In the genomic region with DNA sequence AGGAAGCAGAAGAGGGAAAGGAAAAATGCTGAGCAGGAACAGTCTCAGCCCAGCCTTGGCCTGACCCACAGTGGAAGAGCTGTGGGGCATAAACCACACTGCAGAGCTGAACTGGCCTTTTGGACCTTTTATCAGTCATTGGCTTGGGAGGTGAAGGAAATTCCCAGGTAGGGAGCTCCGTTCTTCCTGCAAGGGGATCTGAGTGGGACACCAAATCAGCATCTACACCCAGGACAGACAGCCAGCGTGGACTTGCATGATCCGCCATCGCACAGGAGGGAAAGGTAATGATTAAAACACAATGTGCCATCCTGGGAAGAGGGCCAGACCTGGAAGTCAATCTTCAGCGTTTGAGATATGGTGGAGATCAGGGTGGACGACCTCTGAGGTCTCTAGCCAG, we compare ENCODE assay signal across 8 cellular contexts. TPM values are rescaled to one million over a fixed set of nuclear protein-coding genes. Genes with fewer than 3 reads are reported as not detected.
DNase-seq lines count a peak whose midpoint lies in the region; ATAC-seq and TF ChIP-seq lines count a peak whose summit lies in the region.

No MANE protein-coding gene starts in this region.

- H3K4me1 Mint-ChIP-seq in progenitor cell of endocrine pancreas (ENCODE audit: low read depth) = peaks cover 26% of the 10 kb centered on the region

- H2AFZ ChIP-seq in fibroblast of lung (ENCODE audit: low read length) = no peak overlapping the region

- peak overlapping the region; percentile 99 for H3K27ac Mint-ChIP-seq in progenitor cell of endocrine pancreas

- H3K4me3 ChIP-seq in SK-N-MC (peak overlapping the region; percentile 98), fibroblast of lung (replicated peaks in 1 of 4; ENCODE audit: control extremely low read depth in 1 of 4, insufficient read depth in 1 of 4, low read depth in 3 of 4, low read length in 4 of 4) (peak overlapping the region in 2 of 4 experiments; percentile 83 to 90)

- no peaks in the 10 kb centered on the region for H4K20me1 ChIP-seq in fibroblast of lung (ENCODE audit: control insufficient read depth, extremely low read depth, insufficient read depth, low read length)

- peaks cover 9% of the 10 kb centered on the region for H3K4me1 ChIP-seq in ES-I3 (ENCODE audit: insufficient read depth, low read length)
- peaks cover 15% of the 10 kb centered on the region for H3K4me1 ChIP-seq in fibroblast of lung (ENCODE audit: control insufficient read depth, extremely low read depth, insufficient read depth, low read length)

- peak overlapping the region; percentile 92; the same call in 1 of the 2 replicates for H3K9ac ChIP-seq in ES-I3 (ENCODE audit: low read depth, low read length)
- peak overlapping the region; percentile 90 for H3K9ac ChIP-seq in SK-N-MC (ENCODE audit: insufficient read length)
- H3K9ac ChIP-seq in fibroblast of lung (ENCODE audit: insufficient read depth, low read length) = no peak overlapping the region

- TF ChIP-seq CTCF in fibroblast of lung (conservative IDR thresholded peaks at IDR 0.05 in 1 of 2, IDR thresholded peaks at IDR 0.05 in 1 of 2; ENCODE audit: low read depth in 1 of 2, low read length in 2 of 2) (no peak), progenitor cell of endocrine pancreas (IDR thresholded peaks at IDR 0.05; ENCODE audit: unreplicated experiment) (no peak)

- H3K27ac ChIP-seq in SK-N-MC = peak overlapping the region; percentile 86
- no peak overlapping the region for H3K27ac ChIP-seq in fibroblast of lung (ENCODE audit: insufficient read depth, low read length)

- DNase-seq in SK-N-MC (ENCODE audit: low read depth, low spot score) (no peak), fibroblast of lung (ENCODE audit: low read depth in 2 of 2) (no peak), progenitor cell of endocrine pancreas (ENCODE audit: low spot score, unreplicated experiment) (no peak), SW 1271 (lab: John Stamatoyannopoulos, UW) (no peak), SIG-M5 treated with dmso at 0.1 percent for 504 hours (lab: John Stamatoyannopoulos, UW; ENCODE audit: unreplicated experiment) (no peak)
- no peak for DNase-seq in stimulated activated CD8-positive, alpha-beta memory T cell treated with anti-CD3 and anti-CD28 coated beads, Interleukin-4, amount 100 ng/mL, for 48 hours

- peak overlapping the region; percentile 85 for H3K4me2 ChIP-seq in fibroblast of lung (ENCODE audit: extremely low read depth, insufficient read depth, low read length)

- no peaks in the 10 kb centered on the region for H3K27me3 Mint-ChIP-seq in progenitor cell of endocrine pancreas

- H3K36me3 Mint-ChIP-seq in progenitor cell of endocrine pancreas (ENCODE audit: insufficient read depth) = peaks cover 3% of the 10 kb centered on the region

- no peaks in the 10 kb centered on the region for H3K9me3 Mint-ChIP-seq in progenitor cell of endocrine pancreas (ENCODE audit: low read depth)

- H3K27me3 ChIP-seq in fibroblast of lung (ENCODE audit: control insufficient read depth, insufficient read depth, low read length) = no peaks in the 10 kb centered on the region

- no peak for ATAC-seq in GM21576 (IDR thresholded peaks at IDR 0.05; ENCODE audit: unreplicated experiment)

- 0 out of 2 replicates have a peak, but pooled peaks cover 3% of the 10 kb centered on the region for H3K36me3 ChIP-seq in ES-I3 (ENCODE audit: insufficient read depth, low read length)
- H3K36me3 ChIP-seq in SK-N-MC (ENCODE audit: insufficient read depth, low read length) = no peaks in the 10 kb centered on the region
- peaks cover 8% of the 10 kb centered on the region for H3K36me3 ChIP-seq in fibroblast of lung (ENCODE audit: control insufficient read depth, insufficient read depth, low read length)

- H3K9me3 ChIP-seq in ES-I3 (ENCODE audit: control insufficient read depth, insufficient read depth, low read length) (no peaks in the 10 kb centered on the region), SK-N-MC (ENCODE audit: low read depth, low read length) (no peaks in the 10 kb centered on the region), fibroblast of lung (ENCODE audit: control insufficient read depth, insufficient read depth, low read depth, low read length) (no peaks in the 10 kb centered on the region)

- H3K4me3 Mint-ChIP-seq in progenitor cell of endocrine pancreas (ENCODE audit: low read depth) = peak overlapping the region; percentile 99

- peaks cover 32% of the 10 kb centered on the region for H3K79me2 ChIP-seq in fibroblast of lung (ENCODE audit: control insufficient read depth, insufficient read depth, low read length)

RNA-seq across cellular contexts. Expression of gene MTFR1L, which starts 1.2 kb away (rescaled TPM):
- total RNA-seq in fibroblast of lung = 38.3 and 41.1 TPM in 2 replicates
- polyA plus RNA-seq in fibroblast of lung = 47.0 and 56.0 TPM in 2 replicates
- 43.5 and 43.6 TPM in 2 replicates for polyA plus RNA-seq in fibroblast of lung (2012)
- 54.0 and 84.5 TPM in 2 replicates for polyA minus RNA-seq in fibroblast of lung (ENCODE audit: low replicate concordance)
- total RNA-seq in progenitor cell of endocrine pancreas = 55.0 and 58.8 TPM in 2 replicates

RNA-seq across cellular contexts. Expression of gene SELENON, which starts 18.6 kb away (rescaled TPM):
- total RNA-seq in fibroblast of lung = 11.0 and 19.3 TPM in 2 replicates
- polyA plus RNA-seq in fibroblast of lung = 67.6 and 69.5 TPM in 2 replicates
- polyA plus RNA-seq in fibroblast of lung (2012) = 81.1 and 108 TPM in 2 replicates
- 172 and 276 TPM in 2 replicates for polyA minus RNA-seq in fibroblast of lung (ENCODE audit: low replicate concordance)
- total RNA-seq in progenitor cell of endocrine pancreas = 79.8 and 87.1 TPM in 2 replicates

RNA-seq across cellular contexts. Expression of gene AUNIP, which starts 40.7 kb away (rescaled TPM):
- total RNA-seq in fibroblast of lung (under 0.01 and 0.33 TPM in 2 replicates), progenitor cell of endocrine pancreas (4.7 and 5.9 TPM in 2 replicates)
- 1.2 and 3.4 TPM in 2 replicates for polyA plus RNA-seq in fibroblast of lung
- polyA plus RNA-seq in fibroblast of lung (2012) = 0.90 and 2.2 TPM in 2 replicates
- 0.82 and 1.9 TPM in 2 replicates for polyA minus RNA-seq in fibroblast of lung (ENCODE audit: low replicate concordance)

RNA-seq across cellular contexts. Expression of gene PAQR7, which starts 56.9 kb away (rescaled TPM):
- 11.6 and 15.9 TPM in 2 replicates for total RNA-seq in fibroblast of lung
- 7.4 and 12.8 TPM in 2 replicates for polyA plus RNA-seq in fibroblast of lung
- polyA plus RNA-seq in fibroblast of lung (2012) = 10.9 and 17.6 TPM in 2 replicates
- polyA minus RNA-seq in fibroblast of lung (ENCODE audit: low replicate concordance) = 33.2 and 49.1 TPM in 2 replicates
- 20.2 and 21.0 TPM in 2 replicates for total RNA-seq in progenitor cell of endocrine pancreas
